8 cellular contexts compared by ENCODE assay signal in genomic region chr20:13784893-13785715, GRCh38. TPM values are rescaled to one million over a fixed set of nuclear protein-coding genes. Genes with fewer than 3 reads are reported as not detected.
DNase-seq lines count a peak whose midpoint lies in the region; ATAC-seq and TF ChIP-seq lines count a peak whose summit lies in the region.

TSS of gene ESF1 (minus strand) at chr20:13784919. CDS start at chr20:13783140, 1,779 bp downstream.
A gene with protein sequence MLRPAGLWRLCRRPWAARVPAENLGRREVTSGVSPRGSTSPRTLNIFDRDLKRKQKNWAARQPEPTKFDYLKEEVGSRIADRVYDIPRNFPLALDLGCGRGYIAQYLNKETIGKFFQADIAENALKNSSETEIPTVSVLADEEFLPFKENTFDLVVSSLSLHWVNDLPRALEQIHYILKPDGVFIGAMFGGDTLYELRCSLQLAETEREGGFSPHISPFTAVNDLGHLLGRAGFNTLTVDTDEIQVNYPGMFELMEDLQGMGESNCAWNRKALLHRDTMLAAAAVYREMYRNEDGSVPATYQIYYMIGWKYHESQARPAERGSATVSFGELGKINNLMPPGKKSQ (plus strand): TSS chr20:13785028. CDS start chr20:13785069, 41 bp downstream.

- peaks cover 12% of the 10 kb centered on the region for H3K27me3 Mint-ChIP-seq in GM23338 (ENCODE audit: insufficient read depth, low read depth, poor library complexity)
- peaks cover 0 to 2% (median 0%) of the 10 kb centered on the region in 5 donors for H3K27me3 Mint-ChIP-seq in naive thymus-derived CD4-positive, alpha-beta T cell
- H3K27me3 Mint-ChIP-seq in stimulated activated naive B cell treated with anti-CD40 and anti-IgM and Interleukin-4, amounts not matched to agents 10 μg/mL and 1 μg/mL and 100 μg/mL, for 72 hours, result no peaks in the 10 kb centered on the region

- peak within 1 kb of the TSS; percentile 98 for H3K27ac Mint-ChIP-seq in GM23338
- peak within 1 kb of the TSS; percentile 91 to 98 (median 96) for H3K27ac Mint-ChIP-seq in naive thymus-derived CD4-positive, alpha-beta T cell
- H3K27ac Mint-ChIP-seq in stimulated activated naive B cell treated with anti-CD40 and anti-IgM and Interleukin-4, amounts not matched to agents 10 μg/mL and 1 μg/mL and 100 μg/mL, for 72 hours, result peak within 1 kb of the TSS; percentile 98

- H3K4me1 ChIP-seq in DOHH2 (ENCODE audit: control insufficient read depth, low read length) (peaks cover 30% of the 10 kb centered on the region), GM23338 (ENCODE audit: insufficient read depth) (peaks cover 17% of the 10 kb centered on the region), fibroblast of lung (ENCODE audit: control insufficient read depth, extremely low read depth, insufficient read depth, low read length) (peaks cover 4% of the 10 kb centered on the region)
- H3K4me1 ChIP-seq in naive thymus-derived CD4-positive, alpha-beta T cell (ENCODE audit: control insufficient read depth in 2 of 2, insufficient read depth in 2 of 2, low read length in 2 of 2), result peaks cover 14 to 21% of the 10 kb centered on the region in 2 donors

- H3K36me3 Mint-ChIP-seq in GM23338 (ENCODE audit: low read depth), result peaks cover 60% of the 10 kb centered on the region
- H3K36me3 Mint-ChIP-seq in naive thymus-derived CD4-positive, alpha-beta T cell, result peaks cover 6 to 30% (median 23%) of the 10 kb centered on the region in 5 donors
- H3K36me3 Mint-ChIP-seq in stimulated activated naive B cell treated with anti-CD40 and anti-IgM and Interleukin-4, amounts not matched to agents 10 μg/mL and 1 μg/mL and 100 μg/mL, for 72 hours, result peaks cover 28 to 47% of the 10 kb centered on the region in 2 donors

- peak within 1 kb of the TSS; percentile 92 for H2AFZ ChIP-seq in GM23338
- H2AFZ ChIP-seq in fibroblast of lung (ENCODE audit: low read length), result peak within 1 kb of the TSS; percentile 92

- TF ChIP-seq CTCF in DOHH2 (IDR thresholded peaks at IDR 0.05; ENCODE audit: low read depth, low read length, poor library complexity, severe bottlenecking) (no peak), GM23338 (conservative IDR thresholded peaks at IDR 0.05; ENCODE audit: low read depth in 2 of 2) (0 out of 4 replicates have a peak, but pooled peaks of 1 of the 2 experiments have one; percentile 0), fibroblast of lung (conservative IDR thresholded peaks at IDR 0.05 in 1 of 2, IDR thresholded peaks at IDR 0.05 in 1 of 2; ENCODE audit: low read depth in 1 of 2, low read length in 2 of 2) (no peak)

- H3K27me3 ChIP-seq in DOHH2 (ENCODE audit: control insufficient read depth, low read length) (no peaks in the 10 kb centered on the region), GM23338 (ENCODE audit: insufficient read depth) (no peaks in the 10 kb centered on the region), fibroblast of lung (ENCODE audit: control insufficient read depth, insufficient read depth, low read length) (no peaks in the 10 kb centered on the region)
- H3K27me3 ChIP-seq in naive thymus-derived CD4-positive, alpha-beta T cell (ENCODE audit: control insufficient read depth in 2 of 2, insufficient read depth in 2 of 2, low read length in 2 of 2), result no peaks in the 10 kb centered on the region

- peaks cover 60% of the 10 kb centered on the region for H3K79me2 ChIP-seq in DOHH2 (ENCODE audit: control insufficient read depth, low read length)
- H3K79me2 ChIP-seq in GM23338 (replicated peaks; ENCODE audit: insufficient read depth), result peaks cover 86% of the 10 kb centered on the region
- H3K79me2 ChIP-seq in fibroblast of lung (ENCODE audit: control insufficient read depth, insufficient read depth, low read length), result peaks cover 40% of the 10 kb centered on the region

- H4K20me1 ChIP-seq in DOHH2 (ENCODE audit: control insufficient read depth, insufficient read depth, low read depth, low read length) (peaks cover 27% of the 10 kb centered on the region), GM23338 (replicated peaks; ENCODE audit: insufficient read depth) (0 out of 2 replicates have a peak, but pooled peaks cover 9% of the 10 kb centered on the region), fibroblast of lung (ENCODE audit: control insufficient read depth, extremely low read depth, insufficient read depth, low read length) (no peaks in the 10 kb centered on the region)

- peaks cover 4% of the 10 kb centered on the region for H3F3A ChIP-seq in DOHH2 (ENCODE audit: control insufficient read depth, insufficient read depth)
- H3F3A ChIP-seq in GM23338 (replicated peaks; ENCODE audit: low read depth), result no peaks in the 10 kb centered on the region

- POLR2A ChIA-PET in naive thymus-derived CD4-positive, alpha-beta T cell (lab: Charles Lee), result interaction anchor here (0.8 to 1.2 kb wide), 4 partner anchors 9 to 157 kb away, joined by 3 to 5 read pairs (median 4); no protein-coding TSS in a partner anchor

- intact Hi-C loops in naive thymus-derived CD4-positive, alpha-beta T cell (cut with micrococcal nuclease), result loop anchor here (1.0 to 10.0 kb wide), 6 partner anchors 146 to 1890 kb away; partner anchors contain the start of genes ISM1 (in 1 of the 2) and TASP1 (in 1 of the 2)

- H3K27ac ChIP-seq in DOHH2 (ENCODE audit: low read depth, low read length) (peak within 1 kb of the TSS; percentile 30), GM23338 (ENCODE audit: low read depth) (peak within 1 kb of the TSS; percentile 93), fibroblast of lung (ENCODE audit: insufficient read depth, low read length) (peak within 1 kb of the TSS; percentile 85)
- H3K27ac ChIP-seq in naive thymus-derived CD4-positive, alpha-beta T cell (ENCODE audit: low read depth, low read length), result peak within 1 kb of the TSS; percentile 91

- H3K4me3 Mint-ChIP-seq in GM23338, result peak within 1 kb of the TSS; percentile 97
- peak within 1 kb of the TSS; percentile 92 to 100 (median 99) for H3K4me3 Mint-ChIP-seq in naive thymus-derived CD4-positive, alpha-beta T cell
- H3K4me3 Mint-ChIP-seq in stimulated activated naive B cell treated with anti-CD40 and anti-IgM and Interleukin-4, amounts not matched to agents 10 μg/mL and 1 μg/mL and 100 μg/mL, for 72 hours, result peak within 1 kb of the TSS; percentile 98 to 99

- CTCF ChIA-PET in naive thymus-derived CD4-positive, alpha-beta T cell (lab: Charles Lee), result interaction anchor here (1.1 to 1.2 kb wide), 2 partner anchors 10 to 13 kb away, joined by 5 read pairs; no protein-coding TSS in a partner anchor

- H3K36me3 ChIP-seq in DOHH2 (ENCODE audit: control insufficient read depth, low read length), result peaks cover 51% of the 10 kb centered on the region
- H3K36me3 ChIP-seq in GM23338 (ENCODE audit: insufficient read depth), result peaks cover 21% of the 10 kb centered on the region
- H3K36me3 ChIP-seq in fibroblast of lung (ENCODE audit: control insufficient read depth, insufficient read depth, low read length), result peaks cover 6% of the 10 kb centered on the region
- H3K36me3 ChIP-seq in naive thymus-derived CD4-positive, alpha-beta T cell (ENCODE audit: control insufficient read depth in 2 of 3, insufficient read depth in 3 of 3, low read length in 3 of 3), result peaks cover 0 to 25% (median 7%) of the 10 kb centered on the region in 3 experiments

- DNase-seq in GM23338 (ENCODE audit: low spot score), result peak; percentile 96
- DNase-seq in LHCN-M2 (ENCODE audit: low read depth), result peak; percentile 97
- DNase-seq in RPMI8226, result peak; percentile 98
- DNase-seq in activated T-helper 1 cell treated with anti-CD3 and anti-CD28 coated beads, Interleukin-2, amount 50 U/mL, for 16 hours (ENCODE audit: low read depth in 1 of 2, low spot score in 1 of 2), result peak; percentile 82 to 85
- peak; percentile 96 to 98 for DNase-seq in fibroblast of lung (ENCODE audit: low read depth in 2 of 2)
- peak; percentile 71 to 93 (median 90) for DNase-seq in naive thymus-derived CD4-positive, alpha-beta T cell
- DNase-seq in stimulated activated naive B cell treated with anti-CD40 and anti-IgM and Interleukin-4, amounts not matched to agents 10 μg/mL and 1 μg/mL and 100 μg/mL, for 72 hours, result peak; percentile 95

- H3K9me3 ChIP-seq in DOHH2 (ENCODE audit: control insufficient read depth, insufficient read depth, low read length) (no peaks in the 10 kb centered on the region), fibroblast of lung (ENCODE audit: control insufficient read depth, insufficient read depth, low read depth, low read length) (no peaks in the 10 kb centered on the region)
- no peaks in the 10 kb centered on the region for H3K9me3 ChIP-seq in naive thymus-derived CD4-positive, alpha-beta T cell (ENCODE audit: control insufficient read depth in 2 of 3, low read length in 3 of 3)

- H3K4me2 ChIP-seq in DOHH2 (ENCODE audit: low read length) (peak within 1 kb of the TSS; percentile 66), GM23338 (peak within 1 kb of the TSS; percentile 92), fibroblast of lung (ENCODE audit: extremely low read depth, insufficient read depth, low read length) (peak within 1 kb of the TSS; percentile 96)

- H3K4me3 ChIP-seq in DOHH2 (ENCODE audit: low read length), result peak within 1 kb of the TSS; percentile 87
- peak within 1 kb of the TSS; percentile 94 for H3K4me3 ChIP-seq in GM23338
- peak within 1 kb of the TSS; percentile 94 to 97 (median 96) for H3K4me3 ChIP-seq in fibroblast of lung (replicated peaks in 1 of 4; ENCODE audit: control extremely low read depth in 1 of 4, insufficient read depth in 1 of 4, low read depth in 3 of 4, low read length in 4 of 4)
- peak within 1 kb of the TSS; percentile 83 for H3K4me3 ChIP-seq in naive thymus-derived CD4-positive, alpha-beta T cell (ENCODE audit: low read length)

- H3K4me1 Mint-ChIP-seq in GM23338, result peaks cover 13% of the 10 kb centered on the region; the same call in 2 of the 3 replicates
- peaks cover 32 to 85% (median 69%) of the 10 kb centered on the region in 7 donors for H3K4me1 Mint-ChIP-seq in naive thymus-derived CD4-positive, alpha-beta T cell
- H3K4me1 Mint-ChIP-seq in stimulated activated naive B cell treated with anti-CD40 and anti-IgM and Interleukin-4, amounts not matched to agents 10 μg/mL and 1 μg/mL and 100 μg/mL, for 72 hours, result peaks cover 14 to 34% of the 10 kb centered on the region in 2 donors

- H3K9me2 ChIP-seq in DOHH2 (replicated peaks; ENCODE audit: control insufficient read depth, low read length) (no peaks in the 10 kb centered on the region), GM23338 (ENCODE audit: insufficient read depth) (no peaks in the 10 kb centered on the region)

- ATAC-seq in GM23338, result peak; percentile 89
- ATAC-seq in naive thymus-derived CD4-positive, alpha-beta T cell, result peak; percentile 99
- peak; percentile 98 for ATAC-seq in stimulated activated naive B cell treated with anti-CD40 and anti-IgM and Interleukin-4, amounts not matched to agents 10 μg/mL and 1 μg/mL and 100 μg/mL, for 72 hours (replicated peaks)

- no peaks in the 10 kb centered on the region for H3K9me3 Mint-ChIP-seq in GM23338
- no peaks in the 10 kb centered on the region for H3K9me3 Mint-ChIP-seq in naive thymus-derived CD4-positive, alpha-beta T cell
- H3K9me3 Mint-ChIP-seq in stimulated activated naive B cell treated with anti-CD40 and anti-IgM and Interleukin-4, amounts not matched to agents 10 μg/mL and 1 μg/mL and 100 μg/mL, for 72 hours, result no peaks in the 10 kb centered on the region

- H3K9ac ChIP-seq in fibroblast of lung (ENCODE audit: insufficient read depth, low read length), result peak within 1 kb of the TSS; percentile 95

RNA-seq across cellular contexts. Expression of gene ESF1, which starts in this region (rescaled TPM):
- total RNA-seq in GM23338 (2014; rRNA removed; shearing (Covaris generic)), result 20.5 and 21.9 TPM in 2 replicates
- 65.0 and 71.7 TPM in 2 replicates for polyA plus RNA-seq in GM23338 (2016; fragmentation: Nextera tagmentation; extraction: Ambion mirVana)
- 15.8 and 16.0 TPM in 2 replicates for total RNA-seq in LHCN-M2 (2014; rRNA removed)
- 8.2 TPM for polyA plus RNA-seq in LHCN-M2 (2012)
- 13.2 and 15.2 TPM in 2 replicates for total RNA-seq in fibroblast of lung
- 6.8 and 7.3 TPM in 2 replicates for polyA plus RNA-seq in fibroblast of lung
- polyA plus RNA-seq in fibroblast of lung (2012), result 14.3 and 18.2 TPM in 2 replicates
- not detected in 2 replicates for polyA minus RNA-seq in fibroblast of lung (ENCODE audit: low replicate concordance)
- 10 to 100 TPM in 4 of 5 experiments, 1 to 10 TPM in 1; 7.9 to 16.9 (median 14.5) TPM for total RNA-seq in naive thymus-derived CD4-positive, alpha-beta T cell
- polyA plus RNA-seq in naive thymus-derived CD4-positive, alpha-beta T cell, result 1 to 10 TPM; 7.2 to 8.5 TPM

RNA-seq across cellular contexts. Expression of the second gene that starts in this region (rescaled TPM):
- 18.0 and 25.3 TPM in 2 replicates for total RNA-seq in GM23338 (2014; rRNA removed; shearing (Covaris generic))
- polyA plus RNA-seq in GM23338 (2016; fragmentation: Nextera tagmentation; extraction: Ambion mirVana), result 23.1 and 33.0 TPM in 2 replicates
- 13.0 and 15.3 TPM in 2 replicates for total RNA-seq in LHCN-M2 (2014; rRNA removed)
- polyA plus RNA-seq in LHCN-M2 (2012), result 14.7 TPM
- 12.1 and 12.7 TPM in 2 replicates for total RNA-seq in fibroblast of lung
- polyA plus RNA-seq in fibroblast of lung, result 17.3 and 18.3 TPM in 2 replicates
- polyA plus RNA-seq in fibroblast of lung (2012), result 14.0 and 16.7 TPM in 2 replicates
- 0.26 and 0.51 TPM in 2 replicates for polyA minus RNA-seq in fibroblast of lung (ENCODE audit: low replicate concordance)
- total RNA-seq in naive thymus-derived CD4-positive, alpha-beta T cell, result 10 to 100 TPM; 23.8 to 43.6 (median 28.9) TPM
- polyA plus RNA-seq in naive thymus-derived CD4-positive, alpha-beta T cell, result 1 to 10 TPM; 5.1 to 7.4 TPM

Comparison
In these comparisons a context has a peak if more than half of its experiments do, and no peak if none do; other contexts are left out.
1. Peak in every context shown above with its lines: DNase-seq, ATAC-seq, H3K4me3 ChIP-seq and H3K27ac ChIP-seq.
2. H3K27ac ChIP-seq: peak in every context shown above with its lines; median percentile 93 in GM23338; 91 in naive thymus-derived CD4-positive, alpha-beta T cell; 85 in fibroblast of lung; 30 in DOHH2.